Comparison of ENCODE assay signal across 1 cellular context in genomic region chr9:107286057-107286456, GRCh38.
A peak's percentile ranks its signal among the peaks of the same experiment; 100 is the strongest.
TF ChIP-seq lines count a peak whose summit lies in the region.

No MANE protein-coding gene starts in this region.

TF ChIP-seq in HepG2, 621 proteins besides CTCF, POLR2A, EP300 and RAD21 (continued from another document and continues in another):
- TF ChIP-seq ARID4A (CRISPR knock-in tag; IDR thresholded peaks at IDR 0.05; ENCODE audit: borderline replicate concordance) (peak; percentile 28; the same call in 1 of the 2 replicates), MLX (CRISPR knock-in tag; IDR thresholded peaks at IDR 0.05) (no peak), SOX13 (IDR thresholded peaks at IDR 0.05) (no peak), SOX13 (CRISPR knock-in tag; conservative IDR thresholded peaks at IDR 0.05 in 1 of 2, IDR thresholded peaks at IDR 0.05 in 1 of 2) (peak in 1 of 2 experiments; percentile 63; a peak in 2 of 4 replicates), ZNF629 (CRISPR knock-in tag; conservative IDR thresholded peaks at IDR 0.05) (no peak), ZNF746 (CRISPR knock-in tag; IDR thresholded peaks at IDR 0.05) (no peak), ZNF430 (CRISPR knock-in tag; IDR thresholded peaks at IDR 0.05) (no peak), SNAPC4 (CRISPR knock-in tag; IDR thresholded peaks at IDR 0.05) (no peak), ZNF331 (CRISPR knock-in tag; IDR thresholded peaks at IDR 0.05) (no peak), MAX (IDR thresholded peaks at IDR 0.05) (peak; percentile 25; the same call in 1 of the 2 replicates), IKZF5 (CRISPR knock-in tag; IDR thresholded peaks at IDR 0.05) (no peak), ZNF784 (CRISPR knock-in tag; IDR thresholded peaks at IDR 0.05; ENCODE audit: borderline replicate concordance) (no peak), ARID5B (CRISPR knock-in tag; IDR thresholded peaks at IDR 0.05) (peak; percentile 37; the same call in 1 of the 2 replicates), ZNF225 (CRISPR knock-in tag; IDR thresholded peaks at IDR 0.05) (no peak), LCORL (IDR thresholded peaks at IDR 0.05) (no peak), LCORL (CRISPR knock-in tag; IDR thresholded peaks at IDR 0.05) (0 out of 2 replicates have a peak, but pooled peaks have one; percentile 30), CENPT (CRISPR knock-in tag; IDR thresholded peaks at IDR 0.05; ENCODE audit: low read depth) (no peak), ZSCAN9 (CRISPR knock-in tag; IDR thresholded peaks at IDR 0.05; ENCODE audit: borderline replicate concordance) (0 out of 2 replicates have a peak, but pooled peaks have one; percentile 32), ZFP82 (CRISPR knock-in tag; IDR thresholded peaks at IDR 0.05; ENCODE audit: borderline replicate concordance) (no peak), ZNF317 (CRISPR knock-in tag; IDR thresholded peaks at IDR 0.05) (no peak), MXI1 (IDR thresholded peaks at IDR 0.05; ENCODE audit: borderline replicate concordance, low read depth, low read length) (peak; percentile 20; the same call in 1 of the 3 replicates), RNF2 (conservative IDR thresholded peaks at IDR 0.05; ENCODE audit: low read depth) (no peak), GFI1 (CRISPR knock-in tag; IDR thresholded peaks at IDR 0.05; ENCODE audit: borderline replicate concordance) (no peak), KAT8 (CRISPR knock-in tag; IDR thresholded peaks at IDR 0.05) (no peak), NR1H2 (CRISPR knock-in tag; IDR thresholded peaks at IDR 0.05; ENCODE audit: borderline replicate concordance, low read depth) (no peak), ZNF230 (CRISPR knock-in tag; IDR thresholded peaks at IDR 0.05) (no peak), HIC2 (CRISPR knock-in tag; IDR thresholded peaks at IDR 0.05; ENCODE audit: low read depth) (no peak), SMC3 (IDR thresholded peaks at IDR 0.05; ENCODE audit: low read length) (no peak), FOXA1 (IDR thresholded peaks at IDR 0.05) (no peak), FOXA1 (CRISPR knock-in tag; IDR thresholded peaks at IDR 0.05) (peak; percentile 70), ZNF451 (CRISPR knock-in tag; IDR thresholded peaks at IDR 0.05) (no peak), MATR3 (CRISPR knock-in tag; IDR thresholded peaks at IDR 0.05) (no peak), ZNF253 (CRISPR knock-in tag; IDR thresholded peaks at IDR 0.05; ENCODE audit: borderline replicate concordance) (no peak), KMT2B (CRISPR knock-in tag; IDR thresholded peaks at IDR 0.05) (no peak), SRY (CRISPR knock-in tag; IDR thresholded peaks at IDR 0.05) (no peak), CREB3 (CRISPR knock-in tag; IDR thresholded peaks at IDR 0.05) (no peak), ZNF264 (CRISPR knock-in tag; IDR thresholded peaks at IDR 0.05) (no peak), ZNF567 (CRISPR knock-in tag; IDR thresholded peaks at IDR 0.05; ENCODE audit: borderline replicate concordance) (no peak), ATF1 (CRISPR knock-in tag; IDR thresholded peaks at IDR 0.05) (0 out of 2 replicates have a peak, but pooled peaks have one; percentile 16), SAP130 (CRISPR knock-in tag; IDR thresholded peaks at IDR 0.05; ENCODE audit: low read depth) (peak; percentile 81), NFYC (CRISPR knock-in tag; IDR thresholded peaks at IDR 0.05) (no peak), ZSCAN5A (CRISPR knock-in tag; IDR thresholded peaks at IDR 0.05; ENCODE audit: borderline replicate concordance) (no peak), SKI (IDR thresholded peaks at IDR 0.05; ENCODE audit: partially characterized antibody) (no peak), NFIB (CRISPR knock-in tag; IDR thresholded peaks at IDR 0.05; ENCODE audit: borderline replicate concordance) (no peak), MEIS1 (CRISPR knock-in tag; IDR thresholded peaks at IDR 0.05; ENCODE audit: borderline replicate concordance) (no peak), PHF21A (CRISPR knock-in tag; IDR thresholded peaks at IDR 0.05) (no peak)
